9 cellular contexts compared by ENCODE assay signal in the genomic region with DNA sequence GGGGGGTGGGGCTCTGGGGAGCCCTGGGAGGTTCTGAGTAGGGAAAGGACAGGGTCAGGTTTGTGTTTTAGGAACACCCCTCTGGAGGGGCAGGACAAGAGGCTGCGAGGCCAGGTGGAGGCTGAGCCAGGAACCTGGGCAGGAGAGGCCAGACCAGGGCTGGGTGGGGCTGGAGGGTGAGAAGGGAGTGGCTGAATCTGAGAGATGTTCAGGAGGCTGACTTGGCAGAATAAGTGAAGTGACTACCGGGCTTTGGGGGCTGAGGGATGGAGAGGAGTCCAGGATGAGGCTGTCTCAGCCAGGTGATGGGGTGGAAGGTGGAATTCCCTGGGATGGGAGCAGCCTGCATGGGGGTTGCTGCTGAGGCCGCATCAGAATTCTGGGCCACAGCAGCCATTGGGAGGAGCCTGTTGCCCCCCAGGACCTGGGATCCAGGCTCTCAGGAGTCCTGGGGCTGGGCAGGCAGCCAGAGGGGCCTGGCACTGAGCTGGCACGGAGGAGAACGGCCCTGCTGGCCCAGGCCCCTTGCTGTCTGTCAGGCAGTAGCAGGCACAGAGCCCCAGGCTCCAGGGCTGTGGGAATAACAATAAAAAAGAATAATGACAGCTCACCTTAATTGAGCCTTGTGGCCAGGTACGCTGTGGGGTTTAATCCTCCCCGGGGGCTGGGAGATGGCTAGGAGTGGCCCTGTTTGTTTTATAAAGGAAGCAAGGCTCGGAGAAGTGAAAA. TPM values are rescaled to one million over a fixed set of nuclear protein-coding genes. Genes with fewer than 3 reads are reported as not detected.
DNase-seq lines count a peak whose midpoint lies in the region; ATAC-seq and TF ChIP-seq lines count a peak whose summit lies in the region.
"Had no signal": no experiment of that assay in that cellular context is flagged by ENCODE, and none has a peak within 500 bp of the region (broad histone marks: within the 10 kb centered on the region; RNA-seq: fewer than 3 reads in every experiment).

No MANE protein-coding gene starts in this region.

- no peak overlapping the region for H3K4me3 ChIP-seq in CD4-positive, CD25-positive, alpha-beta regulatory T cell (ENCODE audit: low read depth, low read length)
- peak overlapping the region; percentile 8 to 31 for H3K4me3 ChIP-seq in ascending aorta

- H3K4me1 Mint-ChIP-seq in CD4-positive, CD25-positive, alpha-beta regulatory T cell: peaks cover 11 to 69% (median 42%) of the 10 kb centered on the region in 4 donors
- H3K4me1 Mint-ChIP-seq in IgD-negative memory B cell: peaks cover 49 to 54% (median 51%) of the 10 kb centered on the region in 3 donors
- H3K4me1 Mint-ChIP-seq in naive B cell: peaks cover 50 to 66% (median 55%) of the 10 kb centered on the region in 3 donors

- peak overlapping the region; percentile 71 to 96 (median 82) for H3K4me3 Mint-ChIP-seq in CD4-positive, CD25-positive, alpha-beta regulatory T cell
- H3K4me3 Mint-ChIP-seq in IgD-negative memory B cell (peak overlapping the region; percentile 69 to 98 (median 90)), naive B cell (peak overlapping the region; percentile 35 to 97 (median 86))

- peak in 1 of 3 donors; percentile 35 for DNase-seq in CD4-positive, CD25-positive, alpha-beta regulatory T cell
- DNase-seq in ascending aorta (ENCODE audit: low spot score in 2 of 2): no peak
- DNase-seq in naive B cell: no peak
- DNase-seq in SKM-1 treated with dmso at 0.1 percent for 144 hours (lab: John Stamatoyannopoulos, UW; ENCODE audit: unreplicated experiment): no peak
- no peak for DNase-seq in NCI-H524 treated with DMSO at 0.1 percent for 48 hours (lab: John Stamatoyannopoulos, UW)
- no peak for DNase-seq in NCI-H345 (lab: John Stamatoyannopoulos, UW)
- DNase-seq: NCI-H1694 treated with DMSO at 0.1 percent for 48 hours had no signal

- peaks cover 17% of the 10 kb centered on the region for H3K36me3 ChIP-seq in CD4-positive, CD25-positive, alpha-beta regulatory T cell (ENCODE audit: control insufficient read depth, insufficient read depth, low read length)
- H3K36me3 ChIP-seq in ascending aorta: peaks cover 19 to 24% of the 10 kb centered on the region in 2 donors

- no peak for TF ChIP-seq CTCF in ascending aorta (IDR thresholded peaks at IDR 0.05)

- peaks cover 0 to 2% (median 0%) of the 10 kb centered on the region in 7 donors for H3K9me3 Mint-ChIP-seq in CD4-positive, CD25-positive, alpha-beta regulatory T cell
- no peaks in the 10 kb centered on the region for H3K9me3 Mint-ChIP-seq in IgD-negative memory B cell
- no peaks in the 10 kb centered on the region for H3K9me3 Mint-ChIP-seq in naive B cell

- intact Hi-C loops in ascending aorta (cut with DNase I): loop anchor here (2.0 to 5.0 kb wide), 2 partner anchors 23 to 162 kb away; no protein-coding TSS in a partner anchor

- H3K27me3 Mint-ChIP-seq in CD4-positive, CD25-positive, alpha-beta regulatory T cell: peaks cover 4% of the 10 kb centered on the region
- no peaks in the 10 kb centered on the region for H3K27me3 Mint-ChIP-seq in IgD-negative memory B cell
- H3K27me3 Mint-ChIP-seq in naive B cell: peaks cover 5 to 6% (median 6%) of the 10 kb centered on the region in 3 donors

- H3K27me3 ChIP-seq in CD4-positive, CD25-positive, alpha-beta regulatory T cell (ENCODE audit: control insufficient read depth, insufficient read depth, low read length): no peaks in the 10 kb centered on the region
- H3K27me3 ChIP-seq in ascending aorta: no peaks in the 10 kb centered on the region

- no peaks in the 10 kb centered on the region for H3K9me3 ChIP-seq in CD4-positive, CD25-positive, alpha-beta regulatory T cell (ENCODE audit: control insufficient read depth in 2 of 2, low read length in 2 of 2)
- no peaks in the 10 kb centered on the region for H3K9me3 ChIP-seq in ascending aorta

- ATAC-seq in CD4-positive, CD25-positive, alpha-beta regulatory T cell (ENCODE audit: low read depth in 2 of 2): no peak
- no peak for ATAC-seq in naive B cell (ENCODE audit: low read depth in 2 of 2)
- no peak for ATAC-seq in HG02798 (IDR thresholded peaks at IDR 0.05; ENCODE audit: poor library complexity, unreplicated experiment)

- H3K4me1 ChIP-seq in CD4-positive, CD25-positive, alpha-beta regulatory T cell (ENCODE audit: control insufficient read depth, insufficient read depth, low read length, poor library complexity, severe bottlenecking): peaks cover 50% of the 10 kb centered on the region
- peaks cover 24 to 53% of the 10 kb centered on the region in 2 donors for H3K4me1 ChIP-seq in ascending aorta

- H3K27ac Mint-ChIP-seq in CD4-positive, CD25-positive, alpha-beta regulatory T cell: peak overlapping the region; percentile 93 to 98 (median 97)
- H3K27ac Mint-ChIP-seq in IgD-negative memory B cell (peak overlapping the region; percentile 58 to 93 (median 83)), naive B cell (peak overlapping the region; percentile 51 to 94 (median 86))

- H3K27ac ChIP-seq in CD4-positive, CD25-positive, alpha-beta regulatory T cell (ENCODE audit: insufficient read depth, low read length, poor library complexity, severe bottlenecking): peak overlapping the region; percentile 76
- H3K27ac ChIP-seq in ascending aorta: peak overlapping the region; percentile 75 to 78

- peaks cover 10% of the 10 kb centered on the region for H3K36me3 Mint-ChIP-seq in CD4-positive, CD25-positive, alpha-beta regulatory T cell
- H3K36me3 Mint-ChIP-seq in IgD-negative memory B cell (peaks cover 4% of the 10 kb centered on the region), naive B cell (no peaks in the 10 kb centered on the region)

RNA-seq across cellular contexts. Expression of gene PPP5C, which starts 3.3 kb away (rescaled TPM):
- total RNA-seq in CD4-positive, CD25-positive, alpha-beta regulatory T cell: 34.6 TPM
- 10 to 100 TPM; 16.2 to 24.8 (median 18.8) TPM for polyA plus RNA-seq in CD4-positive, CD25-positive, alpha-beta regulatory T cell
- polyA plus RNA-seq in IgD-negative memory B cell (32.9 TPM), naive B cell (ENCODE audit: low read depth in 6 of 6) (10 to 100 TPM; 14.5 to 26.6 (median 19.7) TPM)
- 96.1 TPM for total RNA-seq in ascending aorta

RNA-seq across cellular contexts. Expression of gene HIF3A, which starts 53.4 kb away (rescaled TPM):
- total RNA-seq in CD4-positive, CD25-positive, alpha-beta regulatory T cell: not detected
- polyA plus RNA-seq in CD4-positive, CD25-positive, alpha-beta regulatory T cell: not detected
- polyA plus RNA-seq in IgD-negative memory B cell (not detected), naive B cell (ENCODE audit: low read depth in 6 of 6) (not detected)
- 591 TPM for total RNA-seq in ascending aorta
